ENCODE assay signal across 8 cellular contexts in genomic region chr19:40718774-40719391, GRCh38. TPM values are rescaled to one million over a fixed set of nuclear protein-coding genes. Genes with fewer than 3 reads are reported as not detected.
DNase-seq lines count a peak whose midpoint lies in the region; ATAC-seq and TF ChIP-seq lines count a peak whose summit lies in the region.

No MANE protein-coding gene starts in this region.

- no peak for TF ChIP-seq CTCF in astrocyte of the spinal cord (IDR thresholded peaks at IDR 0.05; ENCODE audit: low read depth, low read length)

- peak overlapping the region; percentile 83 for H3K4me3 ChIP-seq in astrocyte of the spinal cord (ENCODE audit: low read depth, low read length)
- H3K4me3 ChIP-seq in iPS-15b (ENCODE audit: low read depth, low read length) = peak overlapping the region; percentile 70
- H3K4me3 ChIP-seq in skeletal muscle satellite cell (ENCODE audit: low read length) = peak overlapping the region; percentile 83

- H3K36me3 ChIP-seq in iPS-15b (ENCODE audit: control insufficient read depth, insufficient read depth, low read length) (no peaks in the 10 kb centered on the region), skeletal muscle satellite cell (ENCODE audit: insufficient read depth, low read length) (peaks cover 7% of the 10 kb centered on the region)

- H3K9ac ChIP-seq in iPS-15b (ENCODE audit: low read depth, low read length) = peak overlapping the region; percentile 47
- H3K9ac ChIP-seq in skeletal muscle satellite cell (ENCODE audit: low read depth, low read length) = peak overlapping the region; percentile 87

- peak overlapping the region; percentile 77 for H3K4me2 ChIP-seq in skeletal muscle satellite cell (ENCODE audit: low read length)

- in situ Hi-C loops in astrocyte of the spinal cord (cut with HindIII; ENCODE audit: low sequenced_read_pairs) = no loop called here

- H3K27me3 ChIP-seq in iPS-15b (ENCODE audit: control insufficient read depth, insufficient read depth, low read length) = no peaks in the 10 kb centered on the region
- no peaks in the 10 kb centered on the region for H3K27me3 ChIP-seq in skeletal muscle satellite cell (ENCODE audit: control insufficient read depth, insufficient read depth, low read length)

- H3K9me3 ChIP-seq in iPS-15b (ENCODE audit: control insufficient read depth, insufficient read depth, low read length) = no peaks in the 10 kb centered on the region
- H3K9me3 ChIP-seq in skeletal muscle satellite cell (replicated peaks; ENCODE audit: low read length) = no peaks in the 10 kb centered on the region

- DNase-seq in NCI-H1105 treated with DMSO at 0.1 percent for 48 hours (lab: John Stamatoyannopoulos, UW) = peak; percentile 20
- DNase-seq in NCI-H1105 (lab: John Stamatoyannopoulos, UW) = no peak
- DNase-seq in NCI-H2029 (lab: John Stamatoyannopoulos, UW) = peak; percentile 16
- DNase-seq in astrocyte of the spinal cord (ENCODE audit: low read depth, low spot score) = peak; percentile 48
- no peak for DNase-seq in epidermal melanocyte (ENCODE audit: insufficient read length, low spot score)

- no peak for ATAC-seq in HG02571 (IDR thresholded peaks at IDR 0.05; ENCODE audit: unreplicated experiment)

- H3K4me1 ChIP-seq in iPS-15b (ENCODE audit: control insufficient read depth, insufficient read depth, low read length) = peaks cover 13% of the 10 kb centered on the region
- peaks cover 61% of the 10 kb centered on the region for H3K4me1 ChIP-seq in skeletal muscle satellite cell (ENCODE audit: control insufficient read depth, insufficient read depth, low read length)

RNA-seq across cellular contexts. Expression of gene ITPKC, which starts 2.0 kb away (rescaled TPM):
- 13.7 and 15.5 TPM in 2 replicates for total RNA-seq in skeletal muscle satellite cell (2012; rRNA removed)

RNA-seq across cellular contexts. Expression of gene COQ8B, which starts 2.2 kb away (rescaled TPM):
- total RNA-seq in skeletal muscle satellite cell (2012; rRNA removed) = 21.6 and 33.2 TPM in 2 replicates

RNA-seq across cellular contexts. Expression of gene NUMBL, which starts 28.4 kb away (rescaled TPM):
- 37.5 and 44.3 TPM in 2 replicates for total RNA-seq in skeletal muscle satellite cell (2012; rRNA removed)

RNA-seq across cellular contexts. Expression of gene ACTMAP, which starts 31.4 kb away (rescaled TPM):
- total RNA-seq in skeletal muscle satellite cell (2012; rRNA removed) = 0.25 and 0.44 TPM in 2 replicates

RNA-seq across cellular contexts. Expression of gene SNRPA, which starts 32.1 kb away (rescaled TPM):
- total RNA-seq in skeletal muscle satellite cell (2012; rRNA removed) = 35.7 and 46.7 TPM in 2 replicates

Comparison
In these comparisons a context has a peak if more than half of its experiments do, and no peak if none do; other contexts are left out.
1. DNase-seq: peak in NCI-H1105 treated with DMSO at 0.1 percent for 48 hours (single experiment), NCI-H2029 (single experiment) and astrocyte of the spinal cord (single experiment); none in NCI-H1105 (single experiment) and epidermal melanocyte (single experiment).
2. Peak in every context shown above with its lines, with median percentiles within 50 percentile points of each other: H3K4me3 ChIP-seq.